ENCODE assay signal across 10 cellular contexts in the genomic region with DNA sequence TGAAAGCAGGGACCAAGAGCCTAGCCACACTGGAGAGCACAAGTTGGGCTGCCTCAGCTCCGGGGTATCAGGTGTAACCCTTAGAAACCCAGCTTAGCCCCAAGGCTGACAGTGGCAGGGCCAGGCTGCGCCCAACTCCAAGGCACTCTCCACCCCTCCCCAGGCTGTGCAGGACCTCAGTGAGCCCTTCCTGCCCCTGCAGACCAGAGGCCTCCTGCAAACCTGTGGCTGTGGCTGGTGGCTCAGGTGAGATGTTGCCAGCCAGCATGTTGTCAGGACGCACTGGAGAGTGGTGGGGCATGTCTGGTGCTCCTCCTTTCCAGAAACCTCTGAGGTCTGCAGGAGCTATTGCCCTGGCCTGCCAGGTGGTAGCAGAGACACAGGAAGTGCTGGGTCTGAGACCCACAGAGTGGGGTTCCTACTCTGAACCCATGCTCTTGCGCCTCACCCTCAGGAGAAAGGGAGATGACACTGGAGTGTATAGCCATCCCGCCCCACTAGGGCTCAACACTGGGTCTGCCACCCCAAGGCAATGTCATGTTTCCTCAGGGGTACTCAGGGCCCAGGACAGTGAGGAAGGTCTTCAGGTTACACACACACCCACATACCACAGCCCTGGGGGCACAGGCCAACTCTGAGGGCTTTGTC.
"Had no signal": no experiment of that assay in that cellular context is flagged by ENCODE, and none has a peak within 500 bp of the region (broad histone marks: within the 10 kb centered on the region; RNA-seq: fewer than 3 reads in every experiment).

No MANE protein-coding gene starts in this region.

- FAIRE-seq: frontal cortex, keratinocyte had no signal

- ATAC-seq: activated CD8-positive, alpha-beta T cell treated with anti-CD3 and anti-CD28 coated beads for 36 hours; stimulated activated naive CD8-positive, alpha-beta T cell treated with anti-CD3 and anti-CD28 coated beads, Interleukin-15, amount 100 ng/mL, for 72 hours had no signal

- H3K27ac ChIP-seq: neutrophil, prostate gland had no signal

- H3K4me3 ChIP-seq: prostate gland had no signal

- H3K4me3 Mint-ChIP-seq: activated CD8-positive, alpha-beta T cell treated with anti-CD3 and anti-CD28 coated beads for 36 hours; activated naive CD4-positive, alpha-beta T cell treated with anti-CD3 and anti-CD28 coated beads for 36 hours; stimulated activated naive CD8-positive, alpha-beta T cell treated with anti-CD3 and anti-CD28 coated beads, Interleukin-15, amount 100 ng/mL, for 72 hours had no signal

- H3K27ac Mint-ChIP-seq: activated CD8-positive, alpha-beta T cell treated with anti-CD3 and anti-CD28 coated beads for 36 hours; activated naive CD4-positive, alpha-beta T cell treated with anti-CD3 and anti-CD28 coated beads for 36 hours; stimulated activated naive CD8-positive, alpha-beta T cell treated with anti-CD3 and anti-CD28 coated beads, Interleukin-15, amount 100 ng/mL, for 72 hours had no signal

- H3K9me3 ChIP-seq: neutrophil, prostate gland had no signal

- DNase-seq: activated CD4-positive, alpha-beta T cell treated with anti-CD3 and anti-CD28 coated beads for 4 hours; activated CD8-positive, alpha-beta memory T cell treated with anti-CD3 and anti-CD28 coated beads, Interleukin-2, amount 50 U/mL, for 48 hours; activated CD8-positive, alpha-beta T cell treated with anti-CD3 and anti-CD28 coated beads for 36 hours; activated naive CD4-positive, alpha-beta T cell treated with anti-CD3 and anti-CD28 coated beads for 36 hours; stimulated activated CD4-positive, alpha-beta T cell treated with anti-CD3 and anti-CD28 coated beads, Interleukin-4, amount 100 ng/mL, for 1 hour; stimulated activated naive CD8-positive, alpha-beta T cell treated with anti-CD3 and anti-CD28 coated beads, Interleukin-15, amount 100 ng/mL, for 72 hours had no signal
